Comparison of ENCODE assay signal across 20 cellular contexts in genomic region chr6:158353851-158354508, GRCh38. TPM values are rescaled to one million over a fixed set of nuclear protein-coding genes. Genes with fewer than 3 reads are reported as not detected.
DNase-seq lines count a peak whose midpoint lies in the region; ATAC-seq, FAIRE-seq and TF ChIP-seq lines count a peak whose summit lies in the region.
"Had no signal": no experiment of that assay in that cellular context is flagged by ENCODE, and none has a peak within 500 bp of the region (broad histone marks: within the 10 kb centered on the region; RNA-seq: fewer than 3 reads in every experiment).

No MANE protein-coding gene starts in this region.

- intact Hi-C loops in MCF 10A (cut with micrococcal nuclease), result no loop called here
- intact Hi-C loops in PC-3 (cut with micrococcal nuclease), result no loop called here

- no peaks in the 10 kb centered on the region for H4K20me1 ChIP-seq in PC-3 (ENCODE audit: low read length)

- H3K27ac ChIP-seq in A549, result no peak overlapping the region
- H3K27ac ChIP-seq in PC-3 (ENCODE audit: low read length), result no peak overlapping the region
- H3K27ac ChIP-seq: colonic mucosa, esophagus squamous epithelium, SK-N-MC had no signal

- H3K27me3 ChIP-seq in PC-3 (ENCODE audit: low read length), result no peaks in the 10 kb centered on the region
- H3K27me3 ChIP-seq: colonic mucosa, esophagus squamous epithelium had no signal

- H3K4me2 ChIP-seq in A549, result peak overlapping the region; percentile 27; the same call in 2 of the 3 replicates
- no peak overlapping the region for H3K4me2 ChIP-seq in PC-3 (ENCODE audit: low read length)

- no peaks in the 10 kb centered on the region for H3K9me3 ChIP-seq in A549
- no peaks in the 10 kb centered on the region for H3K9me3 ChIP-seq in PC-3 (ENCODE audit: low read length)
- H3K9me3 ChIP-seq: colonic mucosa had no signal

- H3K36me3 ChIP-seq in PC-3 (ENCODE audit: low read depth, low read length), result no peaks in the 10 kb centered on the region
- H3K36me3 ChIP-seq: colonic mucosa, esophagus squamous epithelium had no signal

- no peak overlapping the region for H2AFZ ChIP-seq in PC-3 (ENCODE audit: low read length)

- H3K9me2 ChIP-seq in PC-3 (replicated peaks; ENCODE audit: low read length), result no peaks in the 10 kb centered on the region

- no peak for TF ChIP-seq EP300 in A549 (IDR thresholded peaks at IDR 0.05)

- H3K4me1 ChIP-seq in A549, result peaks cover 41% of the 10 kb centered on the region
- no peaks in the 10 kb centered on the region for H3K4me1 ChIP-seq in PC-3 (ENCODE audit: insufficient read depth, low read length)
- H3K4me1 ChIP-seq: colonic mucosa had no signal

- ATAC-seq in A549 (no peak), PC-3 (no peak)
- ATAC-seq: sciatic nerve had no signal

- TF ChIP-seq CTCF in A549 (IDR thresholded peaks at IDR 0.05) (no peak), MCF 10A (IDR thresholded peaks at IDR 0.05; ENCODE audit: unreplicated experiment) (no peak), foreskin fibroblast (IDR thresholded peaks at IDR 0.05; ENCODE audit: low read depth, low read length) (no peak), PC-3 (conservative IDR thresholded peaks at IDR 0.05; ENCODE audit: low read depth, low read length) (no peak)

- WGBS in A549 (ENCODE audit: missing lambda C conversion rate), result 67% methylated on average over 8 of the region's 8 CpGs

- H3K79me2 ChIP-seq in PC-3 (ENCODE audit: low read length), result no peaks in the 10 kb centered on the region

- H3K27me3 Mint-ChIP-seq in MCF 10A (ENCODE audit: insufficient read depth, unreplicated experiment), result no peaks in the 10 kb centered on the region
- no peaks in the 10 kb centered on the region for H3K27me3 Mint-ChIP-seq in T-helper 2 cell treated with Interferon-gamma antibody and Interleukin-4, amounts not matched to agents 5 μg/mL and 100 μg/mL, for 36 hours (ENCODE audit: low read depth)
- H3K27me3 Mint-ChIP-seq: activated CD4-positive, alpha-beta memory T cell treated with anti-CD3 and anti-CD28 coated beads, Interleukin-2, amount 10 ng/mL, durations not matched to agents 7 days and 5 days; IgD-negative memory B cell had no signal

- POLR2A ChIA-PET in A549 (lab: Yijun Ruan, JAX) (no interaction called here), MCF 10A (lab: Yijun Ruan, JAX) (interaction anchor here (0.7 to 1.8 kb wide), 6 partner anchors 12 to 121 kb away, joined by 3 to 6 read pairs (median 4); no protein-coding TSS in a partner anchor), PC-3 (lab: Charles Lee; ENCODE audit: unreplicated experiment) (no interaction called here)

- H3K9me3 Mint-ChIP-seq in MCF 10A (ENCODE audit: unreplicated experiment), result no peaks in the 10 kb centered on the region
- H3K9me3 Mint-ChIP-seq in T-helper 2 cell treated with Interferon-gamma antibody and Interleukin-4, amounts not matched to agents 5 μg/mL and 100 μg/mL, for 36 hours, result no peaks in the 10 kb centered on the region
- H3K9me3 Mint-ChIP-seq: IgD-negative memory B cell, neural crest cell had no signal

- CTCF ChIA-PET in A549 (lab: Yijun Ruan, JAX), result interaction anchor here (1.9 kb wide), 1 partner anchor 20 kb away, joined by 5 read pairs; no protein-coding TSS in a partner anchor
- CTCF ChIA-PET in MCF 10A (lab: Yijun Ruan, JAX), result interaction anchor here (0.6 to 0.7 kb wide), 2 partner anchors 22 to 38 kb away, joined by 3 read pairs; no protein-coding TSS in a partner anchor
- CTCF ChIA-PET in PC-3 (lab: Charles Lee), result no interaction called here

- BruUV-seq in MCF 10A (replicated peaks; lab: Mats Ljungman, UMichigan) (no TSS peak), PC-3 (replicated peaks; lab: Mats Ljungman, UMichigan) (no TSS peak)

- no peak overlapping the region for H3K27ac Mint-ChIP-seq in MCF 10A (ENCODE audit: low read depth, unreplicated experiment)
- no peak overlapping the region for H3K27ac Mint-ChIP-seq in T-helper 2 cell treated with Interferon-gamma antibody and Interleukin-4, amounts not matched to agents 5 μg/mL and 100 μg/mL, for 36 hours
- H3K27ac Mint-ChIP-seq: activated CD4-positive, alpha-beta memory T cell treated with anti-CD3 and anti-CD28 coated beads, Interleukin-2, amount 10 ng/mL, durations not matched to agents 7 days and 5 days had no signal

- no peak for TF ChIP-seq RAD21 in A549 (conservative IDR thresholded peaks at IDR 0.05 in 1 of 2, IDR thresholded peaks at IDR 0.05 in 1 of 2)

- peaks cover 37% of the 10 kb centered on the region for H3K4me1 Mint-ChIP-seq in MCF 10A (ENCODE audit: insufficient read depth, unreplicated experiment)
- peaks cover 31% of the 10 kb centered on the region for H3K4me1 Mint-ChIP-seq in T-helper 2 cell treated with Interferon-gamma antibody and Interleukin-4, amounts not matched to agents 5 μg/mL and 100 μg/mL, for 36 hours (ENCODE audit: low read depth)

- no peak overlapping the region for H3K9ac ChIP-seq in PC-3 (ENCODE audit: low read length)

- FAIRE-seq in A549 (lab: Jason Lieb, UNC), result no peak

- H3K36me3 Mint-ChIP-seq in MCF 10A (ENCODE audit: insufficient read depth, unreplicated experiment), result peaks cover 7% of the 10 kb centered on the region
- H3K36me3 Mint-ChIP-seq in T-helper 2 cell treated with Interferon-gamma antibody and Interleukin-4, amounts not matched to agents 5 μg/mL and 100 μg/mL, for 36 hours (ENCODE audit: low read depth), result no peaks in the 10 kb centered on the region

- H3F3A ChIP-seq in PC-3 (ENCODE audit: low read length, unreplicated experiment), result no peaks in the 10 kb centered on the region

- TF ChIP-seq POLR2A in A549 (IDR thresholded peaks at IDR 0.05; ENCODE audit: low read length), result no peak

- no peak overlapping the region for H3K4me3 Mint-ChIP-seq in MCF 10A (ENCODE audit: unreplicated experiment)
- no peak overlapping the region for H3K4me3 Mint-ChIP-seq in T-helper 2 cell treated with Interferon-gamma antibody and Interleukin-4, amounts not matched to agents 5 μg/mL and 100 μg/mL, for 36 hours
- H3K4me3 Mint-ChIP-seq: activated CD4-positive, alpha-beta memory T cell treated with anti-CD3 and anti-CD28 coated beads, Interleukin-2, amount 10 ng/mL, durations not matched to agents 7 days and 5 days; IgD-negative memory B cell; neural crest cell had no signal

- no peak for DNase-seq in A549 (ENCODE audit: low read depth in 1 of 2, low spot score in 1 of 2)
- peak; percentile 63 for DNase-seq in M059J (ENCODE audit: low read depth)
- peak; percentile 65 for DNase-seq in MCF 10A (ENCODE audit: unreplicated experiment)
- peak; percentile 34 to 74 for DNase-seq in foreskin fibroblast
- DNase-seq in NCI-H146 treated with DMSO at 0.1 percent for 48 hours (lab: John Stamatoyannopoulos, UW; ENCODE audit: unreplicated experiment), result no peak
- no peak for DNase-seq in retina
- no peak for DNase-seq in T-helper 2 cell treated with Interferon-gamma antibody and Interleukin-4, amounts not matched to agents 5 μg/mL and 100 μg/mL, for 36 hours (ENCODE audit: low spot score)
- no peak for DNase-seq in PC-3
- DNase-seq: activated CD4-positive, alpha-beta memory T cell treated with anti-CD3 and anti-CD28 coated beads, Interleukin-2, amount 10 ng/mL, durations not matched to agents 7 days and 5 days; amniotic stem cell; Calu3; colonic mucosa; esophagus squamous epithelium; mesenchymal stem cell; NCI-H1092 treated with DMSO at 0.1 percent for 48 hours; stimulated activated CD4-positive, alpha-beta T cell treated with anti-CD3 and anti-CD28 coated beads, Interleukin-2, amount 100 ng/mL, for 48 hours had no signal

- no peak overlapping the region for H3K4me3 ChIP-seq in A549
- no peak overlapping the region for H3K4me3 ChIP-seq in foreskin fibroblast (ENCODE audit: low read depth in 1 of 2, low read length in 2 of 2)
- H3K4me3 ChIP-seq in PC-3 (ENCODE audit: low read length), result no peak overlapping the region
- H3K4me3 ChIP-seq: colonic mucosa, esophagus squamous epithelium, SK-N-MC had no signal

TF ChIP-seq in A549, 52 proteins besides CTCF, POLR2A, EP300 and RAD21:
- TF ChIP-seq BHLHE40 (IDR thresholded peaks at IDR 0.05; ENCODE audit: low read depth, low read length) (no peak), HEYL (CRISPR knock-in tag; IDR thresholded peaks at IDR 0.05) (no peak), CEBPB (IDR thresholded peaks at IDR 0.05) (no peak), EHF (CRISPR knock-in tag; IDR thresholded peaks at IDR 0.05) (no peak), POLR2AphosphoS2 (conservative IDR thresholded peaks at IDR 0.05; ENCODE audit: low read length) (no peak), CHD4 (IDR thresholded peaks at IDR 0.05; ENCODE audit: borderline replicate concordance) (no peak), RFX5 (IDR thresholded peaks at IDR 0.05) (no peak), CBX2 (IDR thresholded peaks at IDR 0.05; ENCODE audit: borderline replicate concordance, low read depth) (no peak), PHF8 (IDR thresholded peaks at IDR 0.05; ENCODE audit: borderline replicate concordance, low read depth) (no peak)

RNA-seq across cellular contexts. Expression of gene TULP4, which starts 41.7 kb away (rescaled TPM):
- polyA plus RNA-seq in A549 (2011; rRNA removed), result 10.6 and 13.6 TPM in 2 replicates
- 4.2 and 4.9 TPM in 2 replicates for polyA plus RNA-seq in A549 (2012; cell fraction: cytosol; rRNA removed)
- polyA plus RNA-seq in A549 (2012; cell fraction: nucleus; rRNA removed), result 5.2 and 5.4 TPM in 2 replicates
- 4.4 to 5.1 TPM (median 5.0 TPM) in 3 replicates for polyA plus RNA-seq in A549 (2017; fragmentation: RNase III; extraction: RNeasy Plus Mini Kit Qiagen cat#74134 plus additional on column Dnase treatment)
- 57.1 and 59.3 TPM in 2 replicates for polyA minus RNA-seq in A549 (2011; rRNA and poly(A)+ RNA removed)
- total RNA-seq in M059J (2014; rRNA removed; shearing (Covaris generic)), result 68.8 and 82.3 TPM in 2 replicates
- total RNA-seq in MCF 10A (2022), result 64.2 and 71.8 TPM in 2 replicates
- total RNA-seq in PC-3 (2014; rRNA removed), result 21.5 and 29.5 TPM in 2 replicates

Comparison
In these comparisons a context has a peak if more than half of its experiments do, and no peak if none do; other contexts are left out.
1. DNase-seq: peak in M059J (single experiment), MCF 10A (single experiment) and foreskin fibroblast (2 of 2); none in A549 (0 of 2), NCI-H146 treated with DMSO at 0.1 percent for 48 hours (single experiment), retina (single experiment), T-helper 2 cell treated with Interferon-gamma antibody and Interleukin-4, amounts not matched to agents 5 μg/mL and 100 μg/mL, for 36 hours (single experiment) and PC-3 (single experiment).